ENCODE assay signal across 24 cellular contexts in the genomic region with DNA sequence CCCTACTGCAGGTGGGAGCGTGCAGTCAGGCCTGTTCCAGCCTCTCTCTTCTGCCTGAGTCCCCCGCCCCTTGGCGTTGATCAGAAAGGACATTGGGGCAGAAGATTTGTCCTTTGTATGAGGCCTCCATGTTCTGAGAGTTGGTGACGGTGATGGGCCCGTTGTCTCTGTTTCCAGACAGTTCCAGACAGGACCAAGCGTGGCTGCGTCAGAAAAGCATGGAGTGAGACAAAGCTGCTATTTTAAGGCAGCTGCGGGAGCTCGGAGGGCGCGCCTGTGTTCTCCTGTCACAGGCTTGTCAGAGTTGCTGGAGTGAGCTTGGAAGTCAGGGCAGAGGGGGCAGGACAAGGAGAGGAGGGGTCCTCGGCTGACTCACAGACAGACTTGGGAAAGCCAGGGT.
"Had no signal": no experiment of that assay in that cellular context is flagged by ENCODE, and none has a peak within 500 bp of the region (broad histone marks: within the 10 kb centered on the region; RNA-seq: fewer than 3 reads in every experiment).

No MANE protein-coding gene starts in this region.

- H3K27me3 ChIP-seq: ascending aorta, neutrophil, suprapubic skin had no signal

- H3K9me3 ChIP-seq: ascending aorta, neutrophil, prostate gland, suprapubic skin, tibial artery had no signal

- DNase-seq: activated CD4-positive, alpha-beta memory T cell treated with anti-CD3 and anti-CD28 coated beads for 36 hours; activated CD4-positive, alpha-beta T cell treated with anti-CD3 and anti-CD28 coated beads, Interleukin-2, amount 10 ng/mL, durations not matched to agents 24 days and 14 days; activated CD4-positive, CD25-positive, alpha-beta regulatory T cell treated with anti-CD3 and anti-CD28 coated beads, Interleukin-2, amount 50 U/mL, for 72 hours; activated CD8-positive, alpha-beta memory T cell treated with anti-CD3 and anti-CD28 coated beads, Interleukin-2, amount 50 U/mL, for 4 hours; activated gamma-delta T cell; activated naive CD4-positive, alpha-beta T cell treated with anti-CD3 and anti-CD28 coated beads, Interleukin-2, amount 10 ng/mL, durations not matched to agents 7 days and 5 days; activated naive CD8-positive, alpha-beta T cell treated with anti-CD3 and anti-CD28 coated beads, Interleukin-2, amount 10 ng/mL, durations not matched to agents 7 days and 5 days; activated T-cell treated with anti-CD3 and anti-CD28 coated beads, Interleukin-2, amount 50 U/mL, for 1 hour; foreskin fibroblast; left cardiac atrium; mesenchymal stem cell; natural killer cell; retina; stimulated activated CD4-positive, alpha-beta T cell treated with anti-CD3 and anti-CD28 coated beads, Interleukin-15, amount 100 ng/mL, for 24 hours; stimulated activated CD4-positive, alpha-beta T cell treated with anti-CD3 and anti-CD28 coated beads, Interleukin-2, amount 100 ng/mL, for 24 hours; stimulated activated naive CD4-positive, alpha-beta T cell; SW 1271; T1000 had no signal

- H3K4me1 ChIP-seq: ascending aorta, prostate gland, tibial artery had no signal

- H3K27ac ChIP-seq: ascending aorta, neutrophil, prostate gland, suprapubic skin, tibial artery had no signal

- ATAC-seq: esophagus mucosa, natural killer cell had no signal

- H3K36me3 ChIP-seq: ascending aorta, neutrophil, prostate gland, suprapubic skin, tibial artery had no signal

- H3K4me3 ChIP-seq: ascending aorta, prostate gland, suprapubic skin, tibial artery had no signal
